In the genomic region with DNA sequence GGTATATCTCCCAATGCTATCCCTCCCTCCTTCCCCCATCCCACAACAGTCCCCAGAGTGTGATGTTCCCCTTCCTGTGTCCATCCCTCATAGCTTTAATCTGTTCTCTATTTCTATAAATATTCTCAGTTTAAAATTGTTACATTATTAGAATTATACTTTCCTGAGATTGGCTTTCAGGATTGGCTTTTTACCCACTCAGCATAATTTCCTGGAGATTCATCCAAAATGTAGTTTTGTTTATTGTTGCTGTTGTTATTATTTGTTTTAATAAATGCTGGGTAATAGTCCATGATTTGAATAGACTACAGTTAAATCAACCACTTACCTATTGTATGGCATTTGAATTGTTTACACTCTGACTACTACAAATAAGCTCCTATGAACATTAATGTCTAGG, we compare ENCODE assay signal across 8 cellular contexts.
"Had no signal": no experiment of that assay in that cellular context is flagged by ENCODE, and none has a peak within 500 bp of the region (broad histone marks: within the 10 kb centered on the region; RNA-seq: fewer than 3 reads in every experiment).

No MANE protein-coding gene starts in this region.

- H2AFZ ChIP-seq: GM23248 had no signal

- H3K4me3 ChIP-seq: GM23248 had no signal

- H3K9ac ChIP-seq: GM23248, KMS-11 had no signal

- DNase-seq: GM23248, GOT3, H9, HCEC 1CT, KBM-7 had no signal

- FAIRE-seq: H54, HTR-8/SVneo had no signal

- H3K4me1 Mint-ChIP-seq: H9 had no signal

- H3K27ac Mint-ChIP-seq: H9 had no signal

- H3K4me3 Mint-ChIP-seq: H9 had no signal

- H3K4me2 ChIP-seq: KMS-11 had no signal

- H3K27ac ChIP-seq: GM23248, KMS-11 had no signal
